32 cellular contexts compared by ENCODE assay signal in the genomic region with DNA sequence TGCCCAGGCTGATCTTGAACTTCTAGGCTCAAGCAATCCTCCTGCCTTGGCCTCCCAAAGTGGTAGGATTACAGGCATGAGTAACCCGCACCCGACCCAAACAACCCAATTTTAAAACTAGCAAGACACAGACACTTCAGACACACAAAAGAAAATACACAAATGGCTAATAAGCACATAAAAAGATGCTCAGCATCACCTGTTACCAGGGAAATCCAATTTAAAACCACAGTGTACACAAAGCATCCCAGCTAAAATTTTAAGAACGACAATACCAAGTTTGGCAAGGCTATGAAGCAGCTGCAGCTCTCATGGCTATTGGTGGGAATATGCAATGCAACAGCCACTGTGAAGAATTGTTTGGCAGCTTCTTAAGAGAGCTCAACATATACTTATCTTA. TPM values are rescaled to one million over a fixed set of nuclear protein-coding genes. Genes with fewer than 3 reads are reported as not detected.
"Had no signal": no experiment of that assay in that cellular context is flagged by ENCODE, and none has a peak within 500 bp of the region (broad histone marks: within the 10 kb centered on the region; RNA-seq: fewer than 3 reads in every experiment).

No MANE protein-coding gene starts in this region.

- H3K9me3 Mint-ChIP-seq: T-cell had no signal

- H3K36me3 ChIP-seq: SJCRH30 had no signal

- H3K27ac Mint-ChIP-seq: T-cell had no signal

- H3K27me3 ChIP-seq: SJCRH30 had no signal

- H3K4me3 ChIP-seq: PC-9, SJCRH30, SK-N-MC had no signal

- H3K4me2 ChIP-seq: PC-9 had no signal

- FAIRE-seq: RCC 7860 had no signal

- H2AFZ ChIP-seq: PC-9 had no signal

- H3K4me1 ChIP-seq: SJCRH30 had no signal

- H3K9me3 ChIP-seq: SJCRH30 had no signal

- H3K27ac ChIP-seq: PC-9, RWPE1, SJCRH30, SK-N-MC had no signal

- DNase-seq: Karpas-422, MM.1S, MV-4-11, NCI-H1092, NCI-H1105, NCI-H1417 treated with DMSO at 0.1 percent for 48 hours, NCI-H1436 treated with DMSO at 0.1 percent for 48 hours, NCI-H1694 treated with DMSO at 0.1 percent for 48 hours, NCI-H187 treated with DMSO at 0.1 percent for 48 hours, NCI-H2029, NCI-H2081, NCI-H2171 treated with DMSO at 0.1 percent for 48 hours, NCI-H2227 treated with DMSO at 0.1 percent for 48 hours, NCI-H345, NCI-H446, NCI-H510A treated with DMSO at 0.1 percent for 48 hours, NCI-H524 treated with DMSO at 0.1 percent for 48 hours, NCI-H526 treated with DMSO at 0.1 percent for 48 hours, NCI-H774, PC-9, SHP77, SIG-M5, T-cell had no signal

- ATAC-seq: Panc1, Right ventricle myocardium inferior, T-cell had no signal

RNA-seq across cellular contexts. Expression of a gene that starts 42.0 kb away (rescaled TPM):
- total RNA-seq: NCI-H460; OCI-LY7; PC-9; Right ventricle myocardium inferior; T-cell; T-helper 1 cell treated with Interleukin-12 subunit alpha and Interleukin-12 subunit beta and Interleukin-4 antibody, amounts not matched to agents 30 ng/mL and 1 ng/mL, for 36 hours had no signal
